ENCODE assay signal across 17 cellular contexts in the genomic region with DNA sequence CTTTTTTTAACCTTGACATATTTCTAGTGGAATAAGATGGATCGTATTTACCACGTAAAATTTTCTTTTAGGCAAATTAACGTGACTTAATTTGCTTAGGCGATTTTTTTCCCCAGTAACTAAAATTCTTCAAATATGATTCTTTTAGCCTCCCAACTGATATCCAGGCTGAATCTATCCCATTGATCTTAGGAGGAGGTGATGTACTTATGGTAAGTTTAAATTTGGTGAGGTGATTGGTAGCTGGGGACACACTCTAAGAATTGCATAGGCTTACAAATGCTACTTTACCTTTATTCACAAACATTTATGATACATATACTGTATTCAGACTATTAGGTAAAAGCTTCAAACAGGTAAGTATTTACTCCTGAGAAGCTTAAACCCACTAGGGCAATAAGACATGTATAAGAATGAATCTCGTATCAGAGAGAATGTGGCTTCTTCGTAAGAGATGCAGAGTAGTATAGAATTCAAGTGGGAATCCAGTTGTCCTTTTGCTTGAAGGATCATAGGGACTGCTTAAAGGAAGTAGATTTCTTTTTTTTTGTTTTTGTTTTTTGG. TPM values are rescaled to one million over a fixed set of nuclear protein-coding genes. Genes with fewer than 3 reads are reported as not detected.
A peak's percentile ranks its signal among the peaks of the same experiment; 100 is the strongest.
DNase-seq lines count a peak whose midpoint lies in the region; ATAC-seq and TF ChIP-seq lines count a peak whose summit lies in the region.
"Had no signal": no experiment of that assay in that cellular context is flagged by ENCODE, and none has a peak within 500 bp of the region (broad histone marks: within the 10 kb centered on the region; RNA-seq: fewer than 3 reads in every experiment).

No MANE protein-coding gene starts in this region.

- peak overlapping the region; percentile 28 for H3K27ac Mint-ChIP-seq in activated naive CD8-positive, alpha-beta T cell
- H3K27ac Mint-ChIP-seq in activated naive CD8-positive, alpha-beta T cell treated with anti-CD3 and anti-CD28 coated beads for 36 hours = no peak overlapping the region
- H3K27ac Mint-ChIP-seq in T-helper 17 cell = peak overlapping the region; percentile 3
- peak overlapping the region; percentile 13 for H3K27ac Mint-ChIP-seq in stimulated activated effector memory CD8-positive, alpha-beta T cell treated with anti-CD3 and anti-CD28 coated beads, Interleukin-12 subunit alpha, Interleukin-12 subunit beta, amount 100 ng/mL, for 72 hours
- H3K27ac Mint-ChIP-seq: CD8-positive, alpha-beta T cell had no signal

- no peak overlapping the region for H2AFZ ChIP-seq in Loucy (ENCODE audit: low read length)

- no peaks in the 10 kb centered on the region for H3K9me3 Mint-ChIP-seq in activated naive CD8-positive, alpha-beta T cell (ENCODE audit: low read depth)
- no peaks in the 10 kb centered on the region for H3K9me3 Mint-ChIP-seq in activated naive CD8-positive, alpha-beta T cell treated with anti-CD3 and anti-CD28 coated beads for 36 hours
- H3K9me3 Mint-ChIP-seq in stimulated activated effector memory CD8-positive, alpha-beta T cell treated with anti-CD3 and anti-CD28 coated beads, Interleukin-12 subunit alpha, Interleukin-12 subunit beta, amount 100 ng/mL, for 72 hours = no peaks in the 10 kb centered on the region
- H3K9me3 Mint-ChIP-seq: CD8-positive, alpha-beta T cell had no signal

- peaks cover 49% of the 10 kb centered on the region for H3K4me1 ChIP-seq in Loucy (ENCODE audit: insufficient read depth, low read length, poor library complexity, severe bottlenecking)

- H3K4me2 ChIP-seq in Loucy (ENCODE audit: low read depth, low read length, poor library complexity, severe bottlenecking) = peak overlapping the region; percentile 91

- H3K27me3 Mint-ChIP-seq in activated naive CD8-positive, alpha-beta T cell = no peaks in the 10 kb centered on the region
- no peaks in the 10 kb centered on the region for H3K27me3 Mint-ChIP-seq in activated naive CD8-positive, alpha-beta T cell treated with anti-CD3 and anti-CD28 coated beads for 36 hours
- H3K27me3 Mint-ChIP-seq in T-helper 17 cell = no peaks in the 10 kb centered on the region

- H3K36me3 ChIP-seq in Loucy (ENCODE audit: insufficient read depth, low read length) = peaks cover 45% of the 10 kb centered on the region; the same call in 1 of the 2 replicates

- H4K20me1 ChIP-seq in Loucy (ENCODE audit: insufficient read depth, low read length, poor library complexity, severe bottlenecking) = peaks cover 22% of the 10 kb centered on the region

- H3K36me3 Mint-ChIP-seq in activated naive CD8-positive, alpha-beta T cell = peaks cover 7% of the 10 kb centered on the region
- peaks cover 34% of the 10 kb centered on the region for H3K36me3 Mint-ChIP-seq in activated naive CD8-positive, alpha-beta T cell treated with anti-CD3 and anti-CD28 coated beads for 36 hours
- H3K36me3 Mint-ChIP-seq in T-helper 17 cell (ENCODE audit: low read depth) = peaks cover 10% of the 10 kb centered on the region
- peaks cover 71% of the 10 kb centered on the region for H3K36me3 Mint-ChIP-seq in stimulated activated effector memory CD8-positive, alpha-beta T cell treated with anti-CD3 and anti-CD28 coated beads, Interleukin-12 subunit alpha, Interleukin-12 subunit beta, amount 100 ng/mL, for 72 hours

- no peaks in the 10 kb centered on the region for H3K27me3 ChIP-seq in Loucy (ENCODE audit: insufficient read depth, low read length, poor library complexity, severe bottlenecking)

- H3K4me1 Mint-ChIP-seq in activated naive CD8-positive, alpha-beta T cell (ENCODE audit: low read depth) = peaks cover 30% of the 10 kb centered on the region
- peaks cover 20% of the 10 kb centered on the region for H3K4me1 Mint-ChIP-seq in activated naive CD8-positive, alpha-beta T cell treated with anti-CD3 and anti-CD28 coated beads for 36 hours
- peaks cover 22% of the 10 kb centered on the region for H3K4me1 Mint-ChIP-seq in T-helper 17 cell
- H3K4me1 Mint-ChIP-seq in stimulated activated effector memory CD8-positive, alpha-beta T cell treated with anti-CD3 and anti-CD28 coated beads, Interleukin-12 subunit alpha, Interleukin-12 subunit beta, amount 100 ng/mL, for 72 hours = peaks cover 15% of the 10 kb centered on the region

- no peak overlapping the region for H3K4me3 ChIP-seq in Loucy (ENCODE audit: low read length, poor library complexity, severe bottlenecking)
- H3K4me3 ChIP-seq: GM12878 had no signal

- peaks cover 52% of the 10 kb centered on the region for H3K79me2 ChIP-seq in Loucy (ENCODE audit: insufficient read depth, low read length)

- DNase-seq in activated naive CD8-positive, alpha-beta T cell treated with anti-CD3 and anti-CD28 coated beads for 36 hours = no peak
- DNase-seq in T-helper 17 cell (no peak), GDM1 (lab: John Stamatoyannopoulos, UW) (no peak), GM13976 (ENCODE audit: low spot score) (no peak)
- DNase-seq in stimulated activated effector memory CD8-positive, alpha-beta T cell treated with anti-CD3 and anti-CD28 coated beads, Interleukin-12 subunit alpha, Interleukin-12 subunit beta, amount 100 ng/mL, for 72 hours (ENCODE audit: low spot score in 2 of 2) = no peak
- DNase-seq: C1 segment of cervical spinal cord; Caco-2; CD8-positive, alpha-beta T cell; DMS153; DND-41; GOT3; H7; HCEC 1CT had no signal

- TF ChIP-seq CTCF in Loucy (conservative IDR thresholded peaks at IDR 0.05; ENCODE audit: low read length) (no peak), GM13976 (IDR thresholded peaks at IDR 0.05; ENCODE audit: borderline replicate concordance, control extremely low read depth, extremely low read depth, insufficient read depth, missing control alignments) (no peak)

- no peak overlapping the region for H3K9ac ChIP-seq in Loucy (ENCODE audit: low read depth, low read length, poor library complexity, severe bottlenecking)

- ATAC-seq in T-helper 17 cell = no peak
- ATAC-seq in stimulated activated effector memory CD8-positive, alpha-beta T cell treated with anti-CD3 and anti-CD28 coated beads, Interleukin-12 subunit alpha, Interleukin-12 subunit beta, amount 100 ng/mL, for 72 hours = no peak
- ATAC-seq in GM18907 (IDR thresholded peaks at IDR 0.05; ENCODE audit: unreplicated experiment) = no peak
- ATAC-seq: CD8-positive, alpha-beta T cell; GM12878 had no signal

- H3K4me3 Mint-ChIP-seq in activated naive CD8-positive, alpha-beta T cell = no peak overlapping the region
- no peak overlapping the region for H3K4me3 Mint-ChIP-seq in activated naive CD8-positive, alpha-beta T cell treated with anti-CD3 and anti-CD28 coated beads for 36 hours
- no peak overlapping the region for H3K4me3 Mint-ChIP-seq in T-helper 17 cell
- H3K4me3 Mint-ChIP-seq in stimulated activated effector memory CD8-positive, alpha-beta T cell treated with anti-CD3 and anti-CD28 coated beads, Interleukin-12 subunit alpha, Interleukin-12 subunit beta, amount 100 ng/mL, for 72 hours = no peak overlapping the region
- H3K4me3 Mint-ChIP-seq: CD8-positive, alpha-beta T cell had no signal

- H3K9me3 ChIP-seq in Loucy (ENCODE audit: insufficient read depth, low read depth, low read length) (no peaks in the 10 kb centered on the region), T-helper 17 cell (ENCODE audit: control insufficient read depth, low read length, poor library complexity, severe bottlenecking) (no peaks in the 10 kb centered on the region)
- H3K9me3 ChIP-seq: Caco-2 had no signal

- no peaks in the 10 kb centered on the region; the same call in 1 of the 2 replicates for H3F3A ChIP-seq in Loucy (ENCODE audit: low read depth)

- H3K9me2 ChIP-seq in Loucy (replicated peaks; ENCODE audit: low read depth, low read length) = no peaks in the 10 kb centered on the region

- in situ Hi-C loops in GM13976 (cut with MboI; ENCODE audit: low sequenced_read_pairs, unreplicated experiment) = loop anchor here (25.0 kb wide), 1 partner anchor 683 kb away; no protein-coding TSS in a partner anchor

RNA-seq across cellular contexts. Expression of a gene that starts 3.8 kb away (rescaled TPM):
- total RNA-seq in activated naive CD8-positive, alpha-beta T cell treated with anti-CD3 and anti-CD28 coated beads for 36 hours = 100 to 1,000 TPM; 136 to 137 TPM
- 10 to 100 TPM; 27.6 to 35.0 TPM for total RNA-seq in T-helper 17 cell

RNA-seq across cellular contexts. Expression of a gene that starts 34.3 kb away (rescaled TPM):
- 10 to 100 TPM; 34.1 to 38.2 TPM for total RNA-seq in activated naive CD8-positive, alpha-beta T cell treated with anti-CD3 and anti-CD28 coated beads for 36 hours
- 10 to 100 TPM; 29.3 to 32.5 TPM for total RNA-seq in T-helper 17 cell
